13 cellular contexts compared by ENCODE assay signal in genomic region chr15:42065008-42065407, GRCh38. TPM values are rescaled to one million over a fixed set of nuclear protein-coding genes. Genes with fewer than 3 reads are reported as not detected.
A peak's percentile ranks its signal among the peaks of the same experiment; 100 is the strongest.
DNase-seq lines count a peak whose midpoint lies in the region; ATAC-seq and TF ChIP-seq lines count a peak whose summit lies in the region.
"Had no signal": no experiment of that assay in that cellular context is flagged by ENCODE, and none has a peak within 500 bp of the region (broad histone marks: within the 10 kb centered on the region; RNA-seq: fewer than 3 reads in every experiment).

No MANE protein-coding gene starts in this region.

- H3K4me3 ChIP-seq in WERI-Rb-1 (ENCODE audit: low read depth, low read length) (no peak overlapping the region), foreskin fibroblast (ENCODE audit: low read depth in 1 of 2, low read length in 2 of 2) (no peak overlapping the region)

- peaks cover 7% of the 10 kb centered on the region for H3K4me1 Mint-ChIP-seq in stimulated activated naive CD8-positive, alpha-beta T cell treated with anti-CD3 and anti-CD28 coated beads, Interleukin-15, amount 100 ng/mL, for 72 hours
- H3K4me1 Mint-ChIP-seq in HFFc6 (ENCODE audit: low read depth) = peaks cover 19% of the 10 kb centered on the region
- H3K4me1 Mint-ChIP-seq: activated T-helper 17 cell treated with anti-CD3 and anti-CD28 coated beads, Interleukin-2, amount 50 U/mL, for 72 hours had no signal

- H3K36me3 Mint-ChIP-seq in HFFc6 (ENCODE audit: low read depth) = peaks cover 5% of the 10 kb centered on the region; the same call in 1 of the 2 replicates
- H3K36me3 Mint-ChIP-seq: CD4-positive, CD25-positive, alpha-beta regulatory T cell had no signal

- H3K36me3 ChIP-seq in WERI-Rb-1 = no peaks in the 10 kb centered on the region

- peaks cover 23% of the 10 kb centered on the region for H3K27me3 Mint-ChIP-seq in stimulated activated naive CD8-positive, alpha-beta T cell treated with anti-CD3 and anti-CD28 coated beads, Interleukin-15, amount 100 ng/mL, for 72 hours
- H3K27me3 Mint-ChIP-seq in HFFc6 (ENCODE audit: insufficient read depth) = peaks cover 31% of the 10 kb centered on the region

- ATAC-seq in stimulated activated naive CD8-positive, alpha-beta T cell treated with anti-CD3 and anti-CD28 coated beads, Interleukin-15, amount 100 ng/mL, for 72 hours = peak; percentile 20
- no peak for ATAC-seq in stimulated activated naive CD8-positive, alpha-beta T cell treated with anti-CD3 and anti-CD28 coated beads, Interleukin-15, Interleukin-2, amounts not matched to agents 100 U/mL and 50 U/mL, for 24 hours
- ATAC-seq: activated T-helper 17 cell treated with anti-CD3 and anti-CD28 coated beads, Interleukin-2, amount 50 U/mL, for 72 hours had no signal

- no peak overlapping the region for H3K4me3 Mint-ChIP-seq in stimulated activated naive CD8-positive, alpha-beta T cell treated with anti-CD3 and anti-CD28 coated beads, Interleukin-15, amount 100 ng/mL, for 72 hours
- H3K4me3 Mint-ChIP-seq in HFFc6 = no peak overlapping the region
- H3K4me3 Mint-ChIP-seq: activated T-helper 17 cell treated with anti-CD3 and anti-CD28 coated beads, Interleukin-2, amount 50 U/mL, for 72 hours; CD4-positive, CD25-positive, alpha-beta regulatory T cell; memory B cell had no signal

- no peak overlapping the region for H3K27ac ChIP-seq in WERI-Rb-1

- TF ChIP-seq CTCF in HFFc6 (IDR thresholded peaks at IDR 0.05) = no peak
- TF ChIP-seq CTCF in WERI-Rb-1 (IDR thresholded peaks at IDR 0.05; ENCODE audit: low read depth, low read length) = no peak
- TF ChIP-seq CTCF in foreskin fibroblast (IDR thresholded peaks at IDR 0.05; ENCODE audit: low read depth, low read length) = no peak

- no peak for DNase-seq in stimulated activated naive CD8-positive, alpha-beta T cell treated with anti-CD3 and anti-CD28 coated beads, Interleukin-15, amount 100 ng/mL, for 72 hours
- no peak for DNase-seq in stimulated activated naive CD8-positive, alpha-beta T cell treated with anti-CD3 and anti-CD28 coated beads, Interleukin-15, Interleukin-2, amounts not matched to agents 100 U/mL and 50 U/mL, for 24 hours
- peak; percentile 32 for DNase-seq in UCSD-AML1 (lab: John Stamatoyannopoulos, UW; ENCODE audit: unreplicated experiment)
- peak; percentile 38 for DNase-seq in left kidney (ENCODE audit: low read depth, low spot score)
- no peak for DNase-seq in HFFc6
- no peak for DNase-seq in mucosa of gallbladder (ENCODE audit: low spot score)
- no peak for DNase-seq in WERI-Rb-1
- no peak for DNase-seq in foreskin fibroblast
- DNase-seq: NCI-H524 treated with DMSO at 0.1 percent for 48 hours had no signal

- peaks cover 3 to 7% of the 10 kb centered on the region in 2 donors for H3K9me3 Mint-ChIP-seq in stimulated activated naive CD8-positive, alpha-beta T cell treated with anti-CD3 and anti-CD28 coated beads, Interleukin-15, amount 100 ng/mL, for 72 hours
- H3K9me3 Mint-ChIP-seq in HFFc6 = peaks cover 4% of the 10 kb centered on the region; the same call in 1 of the 2 replicates
- H3K9me3 Mint-ChIP-seq: activated T-helper 17 cell treated with anti-CD3 and anti-CD28 coated beads, Interleukin-2, amount 50 U/mL, for 72 hours had no signal

- H3K27ac Mint-ChIP-seq in stimulated activated naive CD8-positive, alpha-beta T cell treated with anti-CD3 and anti-CD28 coated beads, Interleukin-15, amount 100 ng/mL, for 72 hours = no peak overlapping the region
- H3K27ac Mint-ChIP-seq in HFFc6 = no peak overlapping the region
- H3K27ac Mint-ChIP-seq: activated T-helper 17 cell treated with anti-CD3 and anti-CD28 coated beads, Interleukin-2, amount 50 U/mL, for 72 hours; CD4-positive, CD25-positive, alpha-beta regulatory T cell; memory B cell had no signal

- H3K27me3 ChIP-seq in WERI-Rb-1 (ENCODE audit: insufficient read depth, low read depth, severe bottlenecking) = no peaks in the 10 kb centered on the region

- no peaks in the 10 kb centered on the region for H3K9me3 ChIP-seq in WERI-Rb-1 (ENCODE audit: severe bottlenecking)

RNA-seq across cellular contexts. Expression of gene PLA2G4D, which starts 29.4 kb away (rescaled TPM):
- total RNA-seq in HFFc6 (2021; fragmentation: NEBNext Ultra II Directional; extraction: Animal tissue kit (Norgen Biotek cat#: 25700)) = not detected
- total RNA-seq in mucosa of gallbladder = not detected
- total RNA-seq: CD4-positive, CD25-positive, alpha-beta regulatory T cell; pulmonary artery endothelial cell had no signal

RNA-seq across cellular contexts. Expression of gene PLA2G4E, which starts 44.2 kb away (rescaled TPM):
- not detected for total RNA-seq in HFFc6 (2021; fragmentation: NEBNext Ultra II Directional; extraction: Animal tissue kit (Norgen Biotek cat#: 25700))
- 0.09 TPM for total RNA-seq in mucosa of gallbladder
- total RNA-seq: CD4-positive, CD25-positive, alpha-beta regulatory T cell; pulmonary artery endothelial cell had no signal

Comparison
In these comparisons a context has a peak if more than half of its experiments do, and no peak if none do; other contexts are left out.
1. DNase-seq: peak in UCSD-AML1 (single experiment) and left kidney (single experiment); none in stimulated activated naive CD8-positive, alpha-beta T cell treated with anti-CD3 and anti-CD28 coated beads, Interleukin-15, amount 100 ng/mL, for 72 hours (0 of 2), stimulated activated naive CD8-positive, alpha-beta T cell treated with anti-CD3 and anti-CD28 coated beads, Interleukin-15, Interleukin-2, amounts not matched to agents 100 U/mL and 50 U/mL, for 24 hours (single experiment), HFFc6 (single experiment), mucosa of gallbladder (single experiment), WERI-Rb-1 (single experiment) and foreskin fibroblast (0 of 2).